19 cellular contexts compared by ENCODE assay signal in genomic region chr15:100224206-100225185, GRCh38.
DNase-seq lines count a peak whose midpoint lies in the region; ATAC-seq lines count a peak whose summit lies in the region.
"Had no signal": no experiment of that assay in that cellular context is flagged by ENCODE, and none has a peak within 500 bp of the region (broad histone marks: within the 10 kb centered on the region; RNA-seq: fewer than 3 reads in every experiment).

No MANE protein-coding gene starts in this region.

- peaks cover 23% of the 10 kb centered on the region for H3K4me1 Mint-ChIP-seq in stimulated activated naive CD8-positive, alpha-beta T cell treated with anti-CD3 and anti-CD28 coated beads, Interleukin-15, amount 100 ng/mL, for 72 hours
- peaks cover 18% of the 10 kb centered on the region for H3K4me1 Mint-ChIP-seq in activated naive CD8-positive, alpha-beta T cell treated with anti-CD3 and anti-CD28 coated beads, Interleukin-2, amount 50 U/mL, for 24 hours

- peak overlapping the region; percentile 13 to 48 for H3K27ac Mint-ChIP-seq in stimulated activated naive CD8-positive, alpha-beta T cell treated with anti-CD3 and anti-CD28 coated beads, Interleukin-15, amount 100 ng/mL, for 72 hours
- no peak overlapping the region for H3K27ac Mint-ChIP-seq in activated naive CD8-positive, alpha-beta T cell treated with anti-CD3 and anti-CD28 coated beads, Interleukin-2, amount 50 U/mL, for 24 hours
- peak overlapping the region in 1 of 2 donors; percentile 39 for H3K27ac Mint-ChIP-seq in activated naive CD4-positive, alpha-beta T cell treated with anti-CD3 and anti-CD28 coated beads, Interleukin-2, amount 50 U/mL, for 72 hours
- H3K27ac Mint-ChIP-seq: activated naive CD4-positive, alpha-beta T cell treated with anti-CD3 and anti-CD28 coated beads, Interleukin-2, amount 10 ng/mL, durations not matched to agents 7 days and 5 days; T-helper 1 cell treated with Interleukin-12 subunit alpha and Interleukin-12 subunit beta and Interleukin-4 antibody, amounts not matched to agents 30 μg/mL and 1 μg/mL, for 36 hours had no signal

- DNase-seq in stimulated activated naive CD8-positive, alpha-beta T cell treated with anti-CD3 and anti-CD28 coated beads, Interleukin-15, amount 100 ng/mL, for 72 hours = no peak
- no peak for DNase-seq in stimulated activated naive CD8-positive, alpha-beta T cell treated with anti-CD3 and anti-CD28 coated beads, Interleukin-15, Interleukin-2, amounts not matched to agents 100 U/mL and 50 U/mL, for 24 hours
- no peak for DNase-seq in activated naive CD8-positive, alpha-beta T cell treated with anti-CD3 and anti-CD28 coated beads, Interleukin-2, amount 50 U/mL, for 24 hours
- DNase-seq in iPS-NIHi7 (ENCODE audit: extremely low spot score) = peak; percentile 26
- no peak for DNase-seq in AG20443 (ENCODE audit: low spot score)
- no peak for DNase-seq in NCI-H446 (lab: John Stamatoyannopoulos, UW)
- DNase-seq in activated naive CD4-positive, alpha-beta T cell treated with anti-CD3 and anti-CD28 coated beads, Interleukin-2, amount 50 U/mL, for 72 hours (ENCODE audit: low spot score in 2 of 2) = no peak
- DNase-seq: activated naive CD4-positive, alpha-beta T cell treated with anti-CD3 and anti-CD28 coated beads, Interleukin-2, amount 10 ng/mL, durations not matched to agents 7 days and 5 days; effector memory CD4-positive, alpha-beta T cell; HCEC 1CT; midbrain; NCI-H1048; NCI-H82; nucleus accumbens; sigmoid colon; stimulated activated CD4-positive, alpha-beta T cell treated with anti-CD3 and anti-CD28 coated beads, Interleukin-4, amount 100 ng/mL, for 24 hours; upper lobe of left lung had no signal

- H3K36me3 Mint-ChIP-seq in activated naive CD8-positive, alpha-beta T cell treated with anti-CD3 and anti-CD28 coated beads, Interleukin-2, amount 50 U/mL, for 24 hours (ENCODE audit: low read depth) = no peaks in the 10 kb centered on the region
- no peaks in the 10 kb centered on the region for H3K36me3 Mint-ChIP-seq in activated naive CD4-positive, alpha-beta T cell treated with anti-CD3 and anti-CD28 coated beads, Interleukin-2, amount 50 U/mL, for 72 hours
- H3K36me3 Mint-ChIP-seq: activated naive CD4-positive, alpha-beta T cell treated with anti-CD3 and anti-CD28 coated beads, Interleukin-2, amount 10 ng/mL, durations not matched to agents 7 days and 5 days had no signal

- ATAC-seq in stimulated activated naive CD8-positive, alpha-beta T cell treated with anti-CD3 and anti-CD28 coated beads, Interleukin-15, amount 100 ng/mL, for 72 hours = peak; percentile 44
- ATAC-seq in stimulated activated naive CD8-positive, alpha-beta T cell treated with anti-CD3 and anti-CD28 coated beads, Interleukin-15, Interleukin-2, amounts not matched to agents 100 U/mL and 50 U/mL, for 24 hours = no peak
- peak; percentile 17 for ATAC-seq in activated naive CD8-positive, alpha-beta T cell treated with anti-CD3 and anti-CD28 coated beads, Interleukin-2, amount 50 U/mL, for 24 hours
- ATAC-seq in HG02763 (IDR thresholded peaks at IDR 0.05; ENCODE audit: unreplicated experiment) = no peak
- no peak for ATAC-seq in activated naive CD4-positive, alpha-beta T cell treated with anti-CD3 and anti-CD28 coated beads, Interleukin-2, amount 50 U/mL, for 72 hours

- no peaks in the 10 kb centered on the region for H3K27me3 Mint-ChIP-seq in stimulated activated naive CD8-positive, alpha-beta T cell treated with anti-CD3 and anti-CD28 coated beads, Interleukin-15, amount 100 ng/mL, for 72 hours
- H3K27me3 Mint-ChIP-seq in activated naive CD8-positive, alpha-beta T cell treated with anti-CD3 and anti-CD28 coated beads, Interleukin-2, amount 50 U/mL, for 24 hours = no peaks in the 10 kb centered on the region
- H3K27me3 Mint-ChIP-seq: activated naive CD4-positive, alpha-beta T cell treated with anti-CD3 and anti-CD28 coated beads, Interleukin-2, amount 10 ng/mL, durations not matched to agents 7 days and 5 days had no signal

- H3K4me3 Mint-ChIP-seq in stimulated activated naive CD8-positive, alpha-beta T cell treated with anti-CD3 and anti-CD28 coated beads, Interleukin-15, amount 100 ng/mL, for 72 hours = no peak overlapping the region
- H3K4me3 Mint-ChIP-seq in activated naive CD8-positive, alpha-beta T cell treated with anti-CD3 and anti-CD28 coated beads, Interleukin-2, amount 50 U/mL, for 24 hours = no peak overlapping the region
- H3K4me3 Mint-ChIP-seq: activated naive CD4-positive, alpha-beta T cell treated with anti-CD3 and anti-CD28 coated beads, Interleukin-2, amount 10 ng/mL, durations not matched to agents 7 days and 5 days; T-helper 1 cell treated with Interleukin-12 subunit alpha and Interleukin-12 subunit beta and Interleukin-4 antibody, amounts not matched to agents 30 μg/mL and 1 μg/mL, for 36 hours had no signal

- no peaks in the 10 kb centered on the region for H3K9me3 Mint-ChIP-seq in stimulated activated naive CD8-positive, alpha-beta T cell treated with anti-CD3 and anti-CD28 coated beads, Interleukin-15, amount 100 ng/mL, for 72 hours
- H3K9me3 Mint-ChIP-seq in activated naive CD8-positive, alpha-beta T cell treated with anti-CD3 and anti-CD28 coated beads, Interleukin-2, amount 50 U/mL, for 24 hours = no peaks in the 10 kb centered on the region
- peaks cover 0 to 4% of the 10 kb centered on the region in 2 donors for H3K9me3 Mint-ChIP-seq in activated naive CD4-positive, alpha-beta T cell treated with anti-CD3 and anti-CD28 coated beads, Interleukin-2, amount 50 U/mL, for 72 hours
- H3K9me3 Mint-ChIP-seq: activated naive CD4-positive, alpha-beta T cell treated with anti-CD3 and anti-CD28 coated beads, Interleukin-2, amount 10 ng/mL, durations not matched to agents 7 days and 5 days; T-helper 1 cell treated with Interleukin-12 subunit alpha and Interleukin-12 subunit beta and Interleukin-4 antibody, amounts not matched to agents 30 μg/mL and 1 μg/mL, for 36 hours had no signal

Comparison
In these comparisons a context has a peak if more than half of its experiments do, and no peak if none do; other contexts are left out.
1. ATAC-seq: peak in stimulated activated naive CD8-positive, alpha-beta T cell treated with anti-CD3 and anti-CD28 coated beads, Interleukin-15, amount 100 ng/mL, for 72 hours (single experiment) and activated naive CD8-positive, alpha-beta T cell treated with anti-CD3 and anti-CD28 coated beads, Interleukin-2, amount 50 U/mL, for 24 hours (single experiment); none in stimulated activated naive CD8-positive, alpha-beta T cell treated with anti-CD3 and anti-CD28 coated beads, Interleukin-15, Interleukin-2, amounts not matched to agents 100 U/mL and 50 U/mL, for 24 hours (single experiment), HG02763 (single experiment) and activated naive CD4-positive, alpha-beta T cell treated with anti-CD3 and anti-CD28 coated beads, Interleukin-2, amount 50 U/mL, for 72 hours (0 of 2).